In the genomic region with DNA sequence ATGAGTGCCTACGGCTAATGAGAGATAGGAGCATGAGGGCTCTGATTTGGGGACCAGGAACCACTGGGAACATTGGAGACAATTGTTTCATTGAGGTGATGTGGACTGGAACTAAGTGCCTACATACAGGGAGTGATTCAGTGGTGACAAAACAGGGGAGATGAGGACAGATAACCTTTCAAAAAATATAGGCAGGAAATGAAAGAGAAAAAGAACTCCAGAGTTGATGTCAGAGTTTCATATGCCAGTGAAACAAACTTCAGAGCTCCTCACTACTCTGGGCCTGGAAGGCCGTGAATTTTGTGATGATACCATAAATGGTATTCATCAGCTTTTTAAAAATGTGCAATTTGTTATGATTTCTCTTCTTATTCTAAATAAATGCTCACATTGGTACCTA, we compare ENCODE assay signal across 15 cellular contexts. TPM values are rescaled to one million over a fixed set of nuclear protein-coding genes. Genes with fewer than 3 reads are reported as not detected.
DNase-seq lines count a peak whose midpoint lies in the region; ATAC-seq, FAIRE-seq and TF ChIP-seq lines count a peak whose summit lies in the region.
"Had no signal": no experiment of that assay in that cellular context is flagged by ENCODE, and none has a peak within 500 bp of the region (broad histone marks: within the 10 kb centered on the region; RNA-seq: fewer than 3 reads in every experiment).

No MANE protein-coding gene starts in this region.

- CTCF ChIA-PET in GM12878 (lab: Yijun Ruan, JAX), result no interaction called here

- H3K36me3 Mint-ChIP-seq in activated CD4-positive, alpha-beta T cell treated with anti-CD3 and anti-CD28 coated beads, Interleukin-2, amount 10 ng/mL, durations not matched to agents 24 days and 14 days (ENCODE audit: low read depth), result no peaks in the 10 kb centered on the region

- no peak for TF ChIP-seq RAD21 in GM12878 (IDR thresholded peaks at IDR 0.05; ENCODE audit: insufficient read depth, low read depth, low read length)

- peak; percentile 27 for FAIRE-seq in GM12878 (lab: Jason Lieb, UNC)

- H3K9ac ChIP-seq in Loucy (ENCODE audit: low read depth, low read length, poor library complexity, severe bottlenecking) (peak overlapping the region; percentile 75), GM12878 (ENCODE audit: control insufficient read depth, insufficient read depth, low read length) (no peak overlapping the region)

- peaks cover 14% of the 10 kb centered on the region for H3K9me3 Mint-ChIP-seq in activated CD4-positive, alpha-beta T cell treated with anti-CD3 and anti-CD28 coated beads, Interleukin-2, amount 10 ng/mL, durations not matched to agents 24 days and 14 days

- H3K79me2 ChIP-seq in Loucy (ENCODE audit: insufficient read depth, low read length), result no peaks in the 10 kb centered on the region
- no peaks in the 10 kb centered on the region for H3K79me2 ChIP-seq in GM12878 (ENCODE audit: control insufficient read depth, insufficient read depth, low read length)

- no peaks in the 10 kb centered on the region for H3K27me3 Mint-ChIP-seq in activated CD4-positive, alpha-beta T cell treated with anti-CD3 and anti-CD28 coated beads, Interleukin-2, amount 10 ng/mL, durations not matched to agents 24 days and 14 days

- H3K9me3 ChIP-seq in Loucy (ENCODE audit: insufficient read depth, low read depth, low read length) (no peaks in the 10 kb centered on the region), GM12878 (replicated peaks; ENCODE audit: control insufficient read depth, insufficient read depth, low read length) (no peaks in the 10 kb centered on the region), spleen (no peaks in the 10 kb centered on the region)
- H3K9me3 ChIP-seq: heart right ventricle had no signal

- peak; percentile 61 for ATAC-seq in GM12878

- SMC1A ChIA-PET in GM12878 (lab: Charles Lee; ENCODE audit: uncharacterized antibody, unreplicated experiment), result interaction anchor here (1.6 kb wide), 1 partner anchor 22 kb away, joined by 3 read pairs; no protein-coding TSS in a partner anchor

- TF ChIP-seq POLR2A in GM12878 (IDR thresholded peaks at IDR 0.05; ENCODE audit: low read depth, low read length) (no peak), spleen (IDR thresholded peaks at IDR 0.05) (no peak)

- intact Hi-C loops in activated CD4-positive, alpha-beta T cell treated with anti-CD3 and anti-CD28 coated beads, Interleukin-2, amount 10 ng/mL, durations not matched to agents 24 days and 14 days (cut with micrococcal nuclease), result loop anchor here (1.0 to 2.0 kb wide), 4 partner anchors 28 to 339 kb away; no protein-coding TSS in a partner anchor
- intact Hi-C loops in GM12878 (cut with micrococcal nuclease; ENCODE audit: unreplicated experiment), result loop anchor here (2.0 kb wide), 1 partner anchor 21 kb away; no protein-coding TSS in a partner anchor
- intact Hi-C loops in spleen (cut with DNase I; ENCODE audit: low total_unique reads), result no loop called here

- H3K4me3 ChIP-seq in Loucy (ENCODE audit: low read length, poor library complexity, severe bottlenecking) (peak overlapping the region; percentile 56), GM12878 (no peak overlapping the region), spleen (no peak overlapping the region), foreskin fibroblast (ENCODE audit: low read depth in 1 of 2, low read length in 2 of 2) (no peak overlapping the region)
- H3K4me3 ChIP-seq: heart right ventricle had no signal

- peak overlapping the region; percentile 90 for H3K27ac Mint-ChIP-seq in activated CD4-positive, alpha-beta T cell treated with anti-CD3 and anti-CD28 coated beads, Interleukin-2, amount 10 ng/mL, durations not matched to agents 24 days and 14 days

- peak overlapping the region; percentile 84 for H3K4me2 ChIP-seq in Loucy (ENCODE audit: low read depth, low read length, poor library complexity, severe bottlenecking)
- H3K4me2 ChIP-seq in GM12878 (ENCODE audit: control insufficient read depth, insufficient read depth), result no peak overlapping the region

- peaks cover 71% of the 10 kb centered on the region for H3K4me1 ChIP-seq in Loucy (ENCODE audit: insufficient read depth, low read length, poor library complexity, severe bottlenecking)
- peaks cover 12% of the 10 kb centered on the region for H3K4me1 ChIP-seq in GM12878 (ENCODE audit: control insufficient read depth, insufficient read depth, low read length)
- H3K4me1 ChIP-seq in spleen, result peaks cover 21 to 66% (median 40%) of the 10 kb centered on the region in 6 donors

- in situ Hi-C loops in GM12878 (cut with MboI), result no loop called here

- 70% methylated on average over 2 of the region's 2 CpGs for WGBS in GM12878 (ENCODE audit: insufficient coverage, insufficient replicate concordance, low lambda C conversion rate, missing lambda C conversion rate)
- 74 to 82% (median 76%) methylated on average over 2 of the region's 2 CpGs for WGBS in spleen, 5 donors

- TF ChIP-seq CTCF in Loucy (conservative IDR thresholded peaks at IDR 0.05; ENCODE audit: low read length), result no peak
- TF ChIP-seq CTCF in GM12878 (IDR thresholded peaks at IDR 0.05 in 2 of 3, conservative IDR thresholded peaks at IDR 0.05 in 1 of 3; ENCODE audit: control insufficient read depth in 2 of 3, extremely low read depth in 1 of 3, insufficient read depth in 1 of 3, low read depth in 3 of 3, low read length in 3 of 3), result no peak
- TF ChIP-seq CTCF in spleen (IDR thresholded peaks at IDR 0.05 in 8 of 11, conservative IDR thresholded peaks at IDR 0.05 in 3 of 11), result no peak
- TF ChIP-seq CTCF in foreskin fibroblast (IDR thresholded peaks at IDR 0.05; ENCODE audit: low read depth, low read length), result no peak

- no peak for TF ChIP-seq EP300 in GM12878 (IDR thresholded peaks at IDR 0.05; ENCODE audit: borderline replicate concordance in 1 of 2, control insufficient read depth in 1 of 2, low read depth in 2 of 2, low read length in 2 of 2)

- H3K27me3 ChIP-seq in Loucy (ENCODE audit: insufficient read depth, low read length, poor library complexity, severe bottlenecking) (no peaks in the 10 kb centered on the region), GM12878 (replicated peaks in 1 of 2; ENCODE audit: control insufficient read depth in 2 of 2, insufficient read depth in 2 of 2, low read length in 1 of 2) (no peaks in the 10 kb centered on the region), spleen (replicated peaks in 1 of 7) (no peaks in the 10 kb centered on the region)
- H3K27me3 ChIP-seq: heart right ventricle had no signal

- H2AFZ ChIP-seq in Loucy (ENCODE audit: low read length), result no peak overlapping the region
- H2AFZ ChIP-seq in GM12878 (ENCODE audit: control insufficient read depth, low read depth, low read length), result no peak overlapping the region

- DNase-seq in activated CD4-positive, alpha-beta T cell treated with anti-CD3 and anti-CD28 coated beads, Interleukin-2, amount 10 ng/mL, durations not matched to agents 24 days and 14 days, result peak; percentile 73
- DNase-seq in activated CD4-positive, alpha-beta T cell treated with anti-CD3 and anti-CD28 coated beads, Interleukin-2, amount 50 U/mL, for 4 hours, result no peak
- no peak for DNase-seq in GM12878 (ENCODE audit: low read depth, low spot score)
- no peak for DNase-seq in spleen
- DNase-seq in foreskin fibroblast, result no peak
- DNase-seq in NCI-H128 (lab: John Stamatoyannopoulos, UW; ENCODE audit: unreplicated experiment), result no peak
- no peak for DNase-seq in iPS-NIHi7 (ENCODE audit: extremely low spot score)
- DNase-seq: GF-D8, heart right ventricle, NCI-H446, posterior cingulate gyrus had no signal

- H3K27ac ChIP-seq in GM12878 (ENCODE audit: control insufficient read depth, insufficient read depth) (no peak overlapping the region), spleen (peak overlapping the region; percentile 10 to 88 (median 66))
- H3K27ac ChIP-seq: VCaP had no signal

- POLR2A ChIA-PET in GM12878 (lab: Charles Lee), result no interaction called here

- H3K36me3 ChIP-seq in Loucy (ENCODE audit: insufficient read depth, low read length) (no peaks in the 10 kb centered on the region), GM12878 (ENCODE audit: control insufficient read depth in 2 of 2, insufficient read depth in 2 of 2, low read length in 1 of 2) (no peaks in the 10 kb centered on the region), spleen (no peaks in the 10 kb centered on the region)
- H3K36me3 ChIP-seq: heart right ventricle had no signal

- H3K4me3 Mint-ChIP-seq in activated CD4-positive, alpha-beta T cell treated with anti-CD3 and anti-CD28 coated beads, Interleukin-2, amount 10 ng/mL, durations not matched to agents 24 days and 14 days, result peak overlapping the region; percentile 82

- no TSS peak for BruUV-seq in GM12878 (replicated peaks; lab: Mats Ljungman, UMichigan)

- H4K20me1 ChIP-seq in Loucy (ENCODE audit: insufficient read depth, low read length, poor library complexity, severe bottlenecking) (no peaks in the 10 kb centered on the region), GM12878 (ENCODE audit: control insufficient read depth, insufficient read depth) (no peaks in the 10 kb centered on the region)

- RAD21 ChIA-PET in GM12878 (lab: Charles Lee; ENCODE audit: unreplicated experiment), result no interaction called here

- no peaks in the 10 kb centered on the region for H3K9me2 ChIP-seq in Loucy (replicated peaks; ENCODE audit: low read depth, low read length)

- peaks cover 49% of the 10 kb centered on the region for H3K4me1 Mint-ChIP-seq in activated CD4-positive, alpha-beta T cell treated with anti-CD3 and anti-CD28 coated beads, Interleukin-2, amount 10 ng/mL, durations not matched to agents 24 days and 14 days

- H3F3A ChIP-seq in Loucy (ENCODE audit: low read depth), result peaks cover 15% of the 10 kb centered on the region

RNA-seq across cellular contexts. Expression of gene FASLG, which starts 39.3 kb away (rescaled TPM):
- total RNA-seq in activated CD4-positive, alpha-beta T cell treated with anti-CD3 and anti-CD28 coated beads, Interleukin-2, amount 10 ng/mL, durations not matched to agents 24 days and 14 days, result 54.4 and 55.9 TPM in 2 replicates
- total RNA-seq in GM12878 (2013; cell fraction: nucleolus; rRNA removed), result 0.34 TPM in 1 of 2 replicates, not detected in the other
- 0.06 and 0.11 TPM in 2 replicates for total RNA-seq in GM12878 (2014; rRNA removed)
- total RNA-seq in GM12878 (2014; rRNA removed; fragmentation: Illumina TruSeq; extraction: Trizol), result 0.09 TPM in 1 of 2 replicates, not detected in the other
- 0.10 and 0.21 TPM in 2 replicates for total RNA-seq in GM12878 (2021)
- not detected for polyA plus RNA-seq in GM12878 (2011; ENCODE audit: low read depth)
- 4.0 TPM in 2 replicates for polyA plus RNA-seq in GM12878 (2011; rRNA removed)
- polyA plus RNA-seq in GM12878 (2011; cell fraction: cytosol; rRNA removed), result 2.1 and 2.6 TPM in 2 replicates
- 3.5 TPM in 2 replicates for polyA plus RNA-seq in GM12878 (2011; cell fraction: nucleus; rRNA removed)
- polyA plus RNA-seq in GM12878 (2012), result not detected in 2 replicates
- 0.19 and 0.24 TPM in 2 replicates for polyA plus RNA-seq in GM12878 (2014; fragmentation: Illumina TruSeq; extraction: Trizol)
- under 1 TPM; 0.05 to 0.08 TPM for polyA plus RNA-seq in GM12878 (2014; fragmentation: Nextera tagmentation; extraction: Ambion mirVana)
- 0.11 and 0.32 TPM in 2 replicates for polyA plus RNA-seq in GM12878 (2014; rRNA removed)
- under 1 TPM in 1 of 2 experiments, not detected in 1; 0.08 TPM for polyA plus RNA-seq in GM12878 (2016; fragmentation: Nextera tagmentation; extraction: Ambion mirVana)
- polyA minus RNA-seq in GM12878 (2011; rRNA and poly(A)+ RNA removed), result 2.8 and 3.3 TPM in 2 replicates
- 1.2 TPM in 1 of 2 replicates, not detected in the other for polyA minus RNA-seq in GM12878 (2011; cell fraction: cytosol; rRNA and poly(A)+ RNA removed)
- 3.5 and 5.0 TPM in 2 replicates for polyA minus RNA-seq in GM12878 (2011; cell fraction: nucleus; rRNA and poly(A)+ RNA removed)
- 1 to 10 TPM; 1.4 to 7.1 (median 3.9) TPM for total RNA-seq in spleen
- polyA plus RNA-seq in spleen, result 1 to 10 TPM in 1 of 3 donors, under 1 TPM in 2; 0.44 to 1.0 (median 0.50) TPM
- total RNA-seq: H4, lung microvascular endothelial cell had no signal
